In genomic region chr11:44174846-44175245, GRCh38 we compare ENCODE assay signal across 1 cellular context.
A peak's percentile ranks its signal among the peaks of the same experiment; 100 is the strongest.
TF ChIP-seq lines count a peak whose summit lies in the region.

No MANE protein-coding gene starts in this region.

TF ChIP-seq in K562, 482 proteins besides CTCF, POLR2A, EP300 and RAD21 (continued from another document):
- TF ChIP-seq ZNF518B (CRISPR knock-in tag; IDR thresholded peaks at IDR 0.05): no peak
- TF ChIP-seq PML (IDR thresholded peaks at IDR 0.05; ENCODE audit: low read length): no peak
- TF ChIP-seq NR2F6 (CRISPR knock-in tag; IDR thresholded peaks at IDR 0.05): no peak
- TF ChIP-seq KLF16 (IDR thresholded peaks at IDR 0.05): no peak
- TF ChIP-seq, protein P1, sequence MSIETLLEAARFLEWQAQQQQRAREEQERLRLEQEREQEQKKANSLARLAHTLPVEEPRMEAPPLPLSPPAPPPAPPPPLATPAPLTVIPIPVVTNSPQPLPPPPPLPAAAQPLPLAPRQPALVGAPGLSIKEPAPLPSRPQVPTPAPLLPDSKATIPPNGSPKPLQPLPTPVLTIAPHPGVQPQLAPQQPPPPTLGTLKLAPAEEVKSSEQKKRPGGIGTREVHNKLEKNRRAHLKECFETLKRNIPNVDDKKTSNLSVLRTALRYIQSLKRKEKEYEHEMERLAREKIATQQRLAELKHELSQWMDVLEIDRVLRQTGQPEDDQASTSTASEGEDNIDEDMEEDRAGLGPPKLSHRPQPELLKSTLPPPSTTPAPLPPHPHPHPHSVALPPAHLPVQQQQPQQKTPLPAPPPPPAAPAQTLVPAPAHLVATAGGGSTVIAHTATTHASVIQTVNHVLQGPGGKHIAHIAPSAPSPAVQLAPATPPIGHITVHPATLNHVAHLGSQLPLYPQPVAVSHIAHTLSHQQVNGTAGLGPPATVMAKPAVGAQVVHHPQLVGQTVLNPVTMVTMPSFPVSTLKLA (conservative IDR thresholded peaks at IDR 0.05): no peak
- TF ChIP-seq SMARCC2 (IDR thresholded peaks at IDR 0.05; ENCODE audit: low read depth): no peak
- no peak for TF ChIP-seq RFX1 (IDR thresholded peaks at IDR 0.05)
- no peak for TF ChIP-seq KLF13 (tag; IDR thresholded peaks at IDR 0.05; ENCODE audit: borderline replicate concordance, low read depth)
- TF ChIP-seq, protein P2, sequence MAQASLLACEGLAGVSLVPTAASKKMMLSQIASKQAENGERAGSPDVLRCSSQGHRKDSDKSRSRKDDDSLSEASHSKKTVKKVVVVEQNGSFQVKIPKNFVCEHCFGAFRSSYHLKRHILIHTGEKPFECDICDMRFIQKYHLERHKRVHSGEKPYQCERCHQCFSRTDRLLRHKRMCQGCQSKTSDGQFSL (CRISPR knock-in tag; IDR thresholded peaks at IDR 0.05): no peak
- TF ChIP-seq, protein P2 (tag; IDR thresholded peaks at IDR 0.05): no peak
- TF ChIP-seq, protein P3, sequence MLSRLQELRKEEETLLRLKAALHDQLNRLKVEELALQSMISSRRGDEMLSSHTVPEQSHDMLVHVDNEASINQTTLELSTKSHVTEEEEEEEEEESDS (CRISPR knock-in tag; IDR thresholded peaks at IDR 0.05): no peak
- no peak for TF ChIP-seq CEBPG (CRISPR knock-in tag; IDR thresholded peaks at IDR 0.05)
- no peak for TF ChIP-seq CEBPG (tag; conservative IDR thresholded peaks at IDR 0.05 in 1 of 2, IDR thresholded peaks at IDR 0.05 in 1 of 2)
- TF ChIP-seq BCL6 (CRISPR knock-in tag; IDR thresholded peaks at IDR 0.05): no peak
- TF ChIP-seq TCFL5 (CRISPR knock-in tag; conservative IDR thresholded peaks at IDR 0.05): no peak
- no peak for TF ChIP-seq ZNF316 (IDR thresholded peaks at IDR 0.05)
- TF ChIP-seq, protein P4, sequence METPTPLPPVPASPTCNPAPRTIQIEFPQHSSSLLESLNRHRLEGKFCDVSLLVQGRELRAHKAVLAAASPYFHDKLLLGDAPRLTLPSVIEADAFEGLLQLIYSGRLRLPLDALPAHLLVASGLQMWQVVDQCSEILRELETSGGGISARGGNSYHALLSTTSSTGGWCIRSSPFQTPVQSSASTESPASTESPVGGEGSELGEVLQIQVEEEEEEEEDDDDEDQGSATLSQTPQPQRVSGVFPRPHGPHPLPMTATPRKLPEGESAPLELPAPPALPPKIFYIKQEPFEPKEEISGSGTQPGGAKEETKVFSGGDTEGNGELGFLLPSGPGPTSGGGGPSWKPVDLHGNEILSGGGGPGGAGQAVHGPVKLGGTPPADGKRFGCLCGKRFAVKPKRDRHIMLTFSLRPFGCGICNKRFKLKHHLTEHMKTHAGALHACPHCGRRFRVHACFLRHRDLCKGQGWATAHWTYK (CRISPR knock-in tag; IDR thresholded peaks at IDR 0.05): no peak
- peak; percentile 47 for TF ChIP-seq NFIC (IDR thresholded peaks at IDR 0.05)
- TF ChIP-seq RBM34 (IDR thresholded peaks at IDR 0.05; ENCODE audit: borderline replicate concordance, insufficient read depth, low read length): no peak
- TF ChIP-seq PURB (CRISPR knock-in tag; IDR thresholded peaks at IDR 0.05; ENCODE audit: low read depth): no peak
- no peak for TF ChIP-seq NCOA6 (IDR thresholded peaks at IDR 0.05)
- TF ChIP-seq SPI1 (IDR thresholded peaks at IDR 0.05; ENCODE audit: borderline replicate concordance, low read depth, low read length): no peak
- TF ChIP-seq TOE1 (IDR thresholded peaks at IDR 0.05; ENCODE audit: borderline replicate concordance): no peak
- TF ChIP-seq TOE1 (CRISPR knock-in tag; IDR thresholded peaks at IDR 0.05; ENCODE audit: borderline replicate concordance, low read depth): no peak
- peak; percentile 21; the same call in 1 of the 2 replicates for TF ChIP-seq NCOR1 (IDR thresholded peaks at IDR 0.05)
- TF ChIP-seq PPARD (CRISPR knock-in tag; IDR thresholded peaks at IDR 0.05): no peak
- TF ChIP-seq CBX8 (IDR thresholded peaks at IDR 0.05; ENCODE audit: borderline replicate concordance, extremely low read depth, low read depth, low read length, poor library complexity, severe bottlenecking): no peak
- no peak for TF ChIP-seq ZBTB7A (IDR thresholded peaks at IDR 0.05; ENCODE audit: borderline replicate concordance, control insufficient read depth, low read depth, low read length)
- no peak for TF ChIP-seq DIDO1 (tag; IDR thresholded peaks at IDR 0.05; ENCODE audit: low read depth)
- TF ChIP-seq POLR2H (tag; IDR thresholded peaks at IDR 0.05; ENCODE audit: low read depth): no peak
- no peak for TF ChIP-seq KAT8 (IDR thresholded peaks at IDR 0.05; ENCODE audit: low read depth)
- no peak for TF ChIP-seq ZSCAN32 (CRISPR knock-in tag; IDR thresholded peaks at IDR 0.05)
TF ChIP-seq in K562: peak in this region for 13.
